Comparison of ENCODE assay signal across 8 cellular contexts in genomic region chr22:24758164-24758799, GRCh38. TPM values are rescaled to one million over a fixed set of nuclear protein-coding genes. Genes with fewer than 3 reads are reported as not detected.
A peak's percentile ranks its signal among the peaks of the same experiment; 100 is the strongest.
DNase-seq lines count a peak whose midpoint lies in the region; ATAC-seq, FAIRE-seq and TF ChIP-seq lines count a peak whose summit lies in the region.

No MANE protein-coding gene starts in this region.

- no peak overlapping the region for H3K4ac ChIP-seq in trophoblast cell (ENCODE audit: low read depth, low read length)

- no peaks in the 10 kb centered on the region for H3K9me3 ChIP-seq in trophoblast cell (ENCODE audit: insufficient read depth, low read depth, low read length)

- H2AK5ac ChIP-seq in trophoblast cell (ENCODE audit: low read length), result no peak overlapping the region

- no peak overlapping the region for H4K91ac ChIP-seq in trophoblast cell (ENCODE audit: low read depth, low read length)

- H3K4me2 ChIP-seq in trophoblast cell (ENCODE audit: low read length), result no peak overlapping the region

- no peak overlapping the region for H3K27ac ChIP-seq in trophoblast cell (ENCODE audit: low read depth, low read length)

- CTCF ChIA-PET in GM10248 (lab: Yijun Ruan, JAX), result interaction anchor here (1.0 to 3.9 kb wide), 8 partner anchors 11 to 690 kb away, joined by 3 to 28 read pairs (median 4); no protein-coding TSS in a partner anchor

- no peaks in the 10 kb centered on the region for H3K79me1 ChIP-seq in trophoblast cell (ENCODE audit: low read length)

- H2BK5ac ChIP-seq in trophoblast cell (ENCODE audit: low read depth, low read length, poor library complexity), result no peak overlapping the region

- peak; percentile 70 for TF ChIP-seq CTCF in GM10248 (IDR thresholded peaks at IDR 0.05; ENCODE audit: control extremely low read depth, extremely low read depth, low read depth, missing control alignments)
- TF ChIP-seq CTCF in fibroblast of mammary gland (conservative IDR thresholded peaks at IDR 0.05; ENCODE audit: control insufficient read depth, insufficient read depth, low read depth, low read length), result peak; percentile 80

- no peak overlapping the region for H3K14ac ChIP-seq in trophoblast cell (ENCODE audit: low read length)

- ATAC-seq in HG02571 (IDR thresholded peaks at IDR 0.05; ENCODE audit: unreplicated experiment), result no peak
- no peak for ATAC-seq in GM21529 (IDR thresholded peaks at IDR 0.05; ENCODE audit: unreplicated experiment)

- H3K4me1 ChIP-seq in trophoblast cell (ENCODE audit: control insufficient read depth in 1 of 2, insufficient read depth in 2 of 2, low read length in 2 of 2), result no peaks in the 10 kb centered on the region

- no peak overlapping the region for H2BK12ac ChIP-seq in trophoblast cell (ENCODE audit: low read length)

- no peak overlapping the region for H2AFZ ChIP-seq in trophoblast cell (ENCODE audit: insufficient read depth, low read length, poor library complexity)

- no CpG with 5 or more reads among the region's 12 CpGs for WGBS in trophoblast cell (ENCODE audit: extremely low coverage, insufficient coverage, insufficient read length)

- no peak overlapping the region for H4K8ac ChIP-seq in trophoblast cell (ENCODE audit: low read depth, low read length)

- POLR2A ChIA-PET in GM10248 (lab: Yijun Ruan, JAX), result no interaction called here

- DNase-seq in GM10248 (ENCODE audit: extremely low spot score) (peak; percentile 50), NCI-H460 (ENCODE audit: extremely low read depth, low read depth) (peak; percentile 45), fibroblast of mammary gland (ENCODE audit: low read depth) (peak; percentile 55), trophoblast cell (peak; percentile 31 to 72)
- DNase-seq in activated CD8-positive, alpha-beta memory T cell treated with anti-CD3 and anti-CD28 coated beads, Interleukin-2, amount 50 U/mL, for 48 hours, result peak; percentile 81

- peak; percentile 93 for FAIRE-seq in A204.1 (lab: Jason Lieb, UNC)

- H3K79me2 ChIP-seq in trophoblast cell (ENCODE audit: control insufficient read depth, insufficient read depth, low read length, poor library complexity), result no peaks in the 10 kb centered on the region

- H3K18ac ChIP-seq in trophoblast cell (ENCODE audit: low read length), result no peak overlapping the region

- no peaks in the 10 kb centered on the region for H3K27me3 ChIP-seq in trophoblast cell (ENCODE audit: insufficient read depth, low read length)

- no peaks in the 10 kb centered on the region for H3K36me3 ChIP-seq in trophoblast cell (ENCODE audit: control insufficient read depth in 1 of 2, insufficient read depth in 2 of 2, low read length in 2 of 2)

- no peak overlapping the region for H4K12ac ChIP-seq in trophoblast cell (ENCODE audit: low read depth, low read length)

- no peak overlapping the region for H3K23ac ChIP-seq in trophoblast cell (ENCODE audit: low read length)

- no peak overlapping the region for H2BK120ac ChIP-seq in trophoblast cell (ENCODE audit: insufficient read depth, low read length, poor library complexity)

- H3K9ac ChIP-seq in trophoblast cell (ENCODE audit: low read length), result no peak overlapping the region

- H3K4me3 ChIP-seq in fibroblast of mammary gland (ENCODE audit: control insufficient read depth, low read depth, low read length) (no peak overlapping the region), trophoblast cell (ENCODE audit: low read depth, low read length) (no peak overlapping the region)

RNA-seq across cellular contexts. Expression of gene PIWIL3, which starts 16.2 kb away (rescaled TPM):
- total RNA-seq in NCI-H460 (2014; rRNA removed; shearing (Covaris generic)), result not detected in 2 replicates
- polyA plus RNA-seq in NCI-H460 (2014; cell fraction: nucleus; rRNA removed), result not detected in 2 replicates
- 0.01 TPM in 1 of 2 replicates, not detected in the other for polyA plus RNA-seq in trophoblast cell (2013)

RNA-seq across cellular contexts. Expression of gene SGSM1, which starts 47.7 kb away (rescaled TPM):
- total RNA-seq in NCI-H460 (2014; rRNA removed; shearing (Covaris generic)), result 0.26 and 1.1 TPM in 2 replicates
- polyA plus RNA-seq in NCI-H460 (2014; cell fraction: nucleus; rRNA removed), result 0.38 TPM in 1 of 2 replicates, not detected in the other
- polyA plus RNA-seq in trophoblast cell (2013), result 0.04 and 0.08 TPM in 2 replicates
